In the genomic region with DNA sequence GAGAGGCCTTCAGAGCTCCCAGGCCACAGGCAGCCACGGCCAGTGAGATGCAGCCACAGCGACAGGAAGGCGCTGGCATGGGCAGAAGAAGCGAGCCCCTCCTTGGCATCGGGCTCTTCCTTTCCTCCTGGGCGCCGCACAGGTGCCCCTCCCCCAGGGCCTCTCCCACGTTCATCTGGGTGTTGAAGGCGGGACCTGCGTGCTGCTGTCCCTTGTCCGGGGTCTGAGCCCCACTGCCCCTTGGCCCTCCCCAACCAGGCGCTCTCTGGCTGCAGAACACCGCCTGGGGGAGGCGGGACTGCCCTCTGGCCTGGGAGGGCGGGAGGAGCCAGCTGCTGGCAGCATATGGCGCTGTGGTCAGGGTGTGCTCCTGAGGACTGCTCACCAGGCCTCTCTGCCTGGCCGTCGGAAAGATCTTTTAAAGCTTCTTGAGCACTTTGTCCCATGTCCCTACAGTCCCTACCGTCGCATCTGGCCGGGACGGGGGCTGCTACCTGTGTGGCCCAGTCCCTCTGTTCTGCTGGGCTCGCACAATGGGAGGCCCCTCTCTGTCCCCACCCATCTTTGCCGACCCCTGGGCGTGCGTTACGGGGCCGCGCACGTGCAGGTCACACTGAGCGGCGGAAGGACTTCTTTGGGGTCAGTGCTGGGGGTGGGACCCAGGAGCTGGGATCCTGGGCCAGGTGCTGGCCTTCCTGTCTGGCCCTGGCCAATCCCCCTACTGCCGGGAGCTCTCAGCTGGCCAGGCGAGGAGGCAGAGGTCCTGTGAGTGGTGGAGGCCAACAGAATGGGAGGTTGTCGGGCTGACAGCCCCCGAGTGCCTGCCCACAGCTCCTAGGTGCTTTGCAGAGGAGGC, we compare ENCODE assay signal across 9 cellular contexts. TPM values are rescaled to one million over a fixed set of nuclear protein-coding genes. Genes with fewer than 3 reads are reported as not detected.
DNase-seq lines count a peak whose midpoint lies in the region; ATAC-seq and TF ChIP-seq lines count a peak whose summit lies in the region.
"Had no signal": no experiment of that assay in that cellular context is flagged by ENCODE, and none has a peak within 500 bp of the region (broad histone marks: within the 10 kb centered on the region; RNA-seq: fewer than 3 reads in every experiment).

No MANE protein-coding gene starts in this region.

- ATAC-seq in GM23338 (no peak; the same call in 2 of the 3 replicates), HG03520 (IDR thresholded peaks at IDR 0.05; ENCODE audit: unreplicated experiment) (no peak)

- DNase-seq in GM23338 (ENCODE audit: low spot score), result no peak
- no peak for DNase-seq in NT2/D1 (ENCODE audit: low read depth, low spot score)
- no peak for DNase-seq in mammary epithelial cell
- DNase-seq in neural crest cell (ENCODE audit: low read depth, low spot score), result peak; percentile 38
- DNase-seq in stimulated activated naive CD4-positive, alpha-beta T cell (lab: John Stamatoyannopoulos, UW), result no peak
- no peak for DNase-seq in GM03348 (ENCODE audit: low spot score)
- DNase-seq in stimulated activated CD8-positive, alpha-beta memory T cell treated with anti-CD3 and anti-CD28 coated beads, Interleukin-4, amount 100 ng/mL, for 48 hours, result no peak
- DNase-seq: cortex of kidney had no signal

- TF ChIP-seq CTCF in GM23338 (conservative IDR thresholded peaks at IDR 0.05; ENCODE audit: low read depth in 2 of 2) (no peak), mammary epithelial cell (conservative IDR thresholded peaks at IDR 0.05 in 1 of 2, IDR thresholded peaks at IDR 0.05 in 1 of 2; ENCODE audit: extremely low read depth in 1 of 2, insufficient read depth in 1 of 2, low read depth in 1 of 2, low read length in 2 of 2) (no peak), neural crest cell (conservative IDR thresholded peaks at IDR 0.05) (no peak)

- H2AFZ ChIP-seq in GM23338 (no peak overlapping the region), mammary epithelial cell (ENCODE audit: low read depth, low read length) (no peak overlapping the region)

- H3K4me3 Mint-ChIP-seq in GM23338 (peak overlapping the region; percentile 89), neural crest cell (peak overlapping the region; percentile 97)

- in situ Hi-C loops in mammary epithelial cell (cut with MboI; ENCODE audit: low sequenced_read_pairs in 2 of 2), result no loop called here

- H3K36me3 ChIP-seq in GM23338 (ENCODE audit: insufficient read depth) (no peaks in the 10 kb centered on the region), NT2/D1 (ENCODE audit: insufficient read depth, insufficient read length, low read length) (peaks cover 29% of the 10 kb centered on the region), mammary epithelial cell (ENCODE audit: insufficient read depth, low read length) (no peaks in the 10 kb centered on the region)

- H3F3A ChIP-seq in GM23338 (replicated peaks; ENCODE audit: low read depth), result peaks cover 15% of the 10 kb centered on the region

- CTCF ChIA-PET in mammary epithelial cell (lab: Charles Lee; ENCODE audit: low non-redundant PET), result no interaction called here

- H3K27me3 Mint-ChIP-seq in GM23338 (ENCODE audit: insufficient read depth, low read depth, poor library complexity) (peaks cover 20% of the 10 kb centered on the region), neural crest cell (ENCODE audit: low read depth) (peaks cover 31% of the 10 kb centered on the region)

- no TSS peak for BruUV-seq in mammary epithelial cell (replicated peaks; lab: Mats Ljungman, UMichigan)

- WGBS in mammary epithelial cell (ENCODE audit: low coverage, missing lambda C conversion rate), result 69% methylated on average over 15 of the region's 36 CpGs

- no peaks in the 10 kb centered on the region for H3K27me3 ChIP-seq in GM23338 (ENCODE audit: insufficient read depth)
- no peaks in the 10 kb centered on the region for H3K27me3 ChIP-seq in NT2/D1 (ENCODE audit: insufficient read depth, insufficient read length)
- no peaks in the 10 kb centered on the region for H3K27me3 ChIP-seq in mammary epithelial cell (ENCODE audit: insufficient read depth, low read length)

- H3K9ac ChIP-seq in NT2/D1 (ENCODE audit: insufficient read length, low read depth) (peak overlapping the region; percentile 96), mammary epithelial cell (ENCODE audit: insufficient read depth, low read length) (no peak overlapping the region)

- no peaks in the 10 kb centered on the region for H3K9me3 Mint-ChIP-seq in GM23338
- no peaks in the 10 kb centered on the region for H3K9me3 Mint-ChIP-seq in neural crest cell

- peaks cover 25% of the 10 kb centered on the region for H3K4me1 Mint-ChIP-seq in GM23338
- peaks cover 19% of the 10 kb centered on the region for H3K4me1 Mint-ChIP-seq in neural crest cell

- H3K9me3 ChIP-seq in NT2/D1 (ENCODE audit: insufficient read depth, low read length), result no peaks in the 10 kb centered on the region
- H3K9me3 ChIP-seq in mammary epithelial cell (replicated peaks; ENCODE audit: insufficient read depth, low read length), result no peaks in the 10 kb centered on the region

- no peaks in the 10 kb centered on the region for H4K20me1 ChIP-seq in GM23338 (replicated peaks; ENCODE audit: insufficient read depth)
- no peaks in the 10 kb centered on the region for H4K20me1 ChIP-seq in mammary epithelial cell (ENCODE audit: insufficient read depth, low read length)

- intact Hi-C loops in mammary epithelial cell (cut with micrococcal nuclease), result loop anchor here (5.0 kb wide), 1 partner anchor 309 kb away; a partner anchor contains a TSS

- H3K27ac ChIP-seq in GM23338 (ENCODE audit: low read depth), result no peak overlapping the region
- no peak overlapping the region for H3K27ac ChIP-seq in mammary epithelial cell (ENCODE audit: insufficient read depth, low read depth, low read length)

- H3K4me2 ChIP-seq in GM23338 (peak overlapping the region; percentile 93), mammary epithelial cell (ENCODE audit: insufficient read depth, low read depth, low read length) (peak overlapping the region; percentile 99)

- dilution Hi-C loops in mammary epithelial cell (cut with HindIII; ENCODE audit: low sequenced_read_pairs), result no loop called here

- H3K9me2 ChIP-seq in GM23338 (ENCODE audit: insufficient read depth), result no peaks in the 10 kb centered on the region

- H3K4me3 ChIP-seq in GM23338 (peak overlapping the region; percentile 77; the same call in 1 of the 2 replicates), NT2/D1 (ENCODE audit: insufficient read length, low read depth) (peak overlapping the region; percentile 86), mammary epithelial cell (replicated peaks in 1 of 3; ENCODE audit: insufficient read depth in 1 of 3, low read depth in 2 of 3, low read length in 3 of 3) (peak overlapping the region; percentile 42 to 76 (median 66))

- H3K4me1 ChIP-seq in GM23338 (ENCODE audit: insufficient read depth), result peaks cover 24% of the 10 kb centered on the region; the same call in 1 of the 2 replicates
- peaks cover 22% of the 10 kb centered on the region for H3K4me1 ChIP-seq in NT2/D1 (ENCODE audit: insufficient read depth, insufficient read length)
- peaks cover 28% of the 10 kb centered on the region for H3K4me1 ChIP-seq in mammary epithelial cell (ENCODE audit: insufficient read depth, low read length)

- H3K27ac Mint-ChIP-seq in GM23338 (no peak overlapping the region), neural crest cell (ENCODE audit: unreplicated experiment) (peak overlapping the region; percentile 93)

- peaks cover 13% of the 10 kb centered on the region for H3K79me2 ChIP-seq in GM23338 (replicated peaks; ENCODE audit: insufficient read depth)
- H3K79me2 ChIP-seq in mammary epithelial cell (ENCODE audit: insufficient read depth, low read length), result peaks cover 29% of the 10 kb centered on the region

- peaks cover 7% of the 10 kb centered on the region for H3K36me3 Mint-ChIP-seq in GM23338 (ENCODE audit: low read depth)
- peaks cover 9% of the 10 kb centered on the region for H3K36me3 Mint-ChIP-seq in neural crest cell (ENCODE audit: low read depth)

TF ChIP-seq in GM23338, 12 proteins besides CTCF, POLR2A, EP300 and RAD21:
- TF ChIP-seq STAT1 (IDR thresholded peaks at IDR 0.05; ENCODE audit: unreplicated experiment) (no peak), ZNF114 (CRISPR knock-in tag; IDR thresholded peaks at IDR 0.05) (no peak), NANOG (IDR thresholded peaks at IDR 0.05; ENCODE audit: borderline replicate concordance) (no peak), POLR2AphosphoS5 (IDR thresholded peaks at IDR 0.05; ENCODE audit: low read depth) (no peak)
TF ChIP-seq in GM23338: peak in this region for 0.

RNA-seq across cellular contexts. Expression of a gene that starts 1.7 kb away (rescaled TPM):
- total RNA-seq in GM23338 (2014; rRNA removed; shearing (Covaris generic)), result 37.1 and 47.4 TPM in 2 replicates
- polyA plus RNA-seq in GM23338 (2016; fragmentation: Nextera tagmentation; extraction: Ambion mirVana) (25.7 TPM in 2 replicates), mammary epithelial cell (32.2 TPM)
- total RNA-seq in mammary epithelial cell (10 to 100 TPM; 13.0 to 19.1 TPM), neural crest cell (27.1 and 28.8 TPM in 2 replicates)
- 58.7 TPM for polyA minus RNA-seq in mammary epithelial cell

RNA-seq across cellular contexts. Expression of a gene that starts 10.6 kb away (rescaled TPM):
- 50.9 and 53.2 TPM in 2 replicates for total RNA-seq in GM23338 (2014; rRNA removed; shearing (Covaris generic))
- polyA plus RNA-seq in GM23338 (2016; fragmentation: Nextera tagmentation; extraction: Ambion mirVana) (140 and 153 TPM in 2 replicates), mammary epithelial cell (129 TPM)
- total RNA-seq in mammary epithelial cell (100 to 1,000 TPM in 1 of 2 donors, 10 to 100 TPM in 1; 13.2 to 104 TPM), neural crest cell (106 TPM in 2 replicates)
- polyA minus RNA-seq in mammary epithelial cell, result 49.1 TPM

RNA-seq across cellular contexts. Expression of a gene that starts 30.0 kb away (rescaled TPM):
- total RNA-seq in GM23338 (2014; rRNA removed; shearing (Covaris generic)), result 66.9 and 90.2 TPM in 2 replicates
- polyA plus RNA-seq in GM23338 (2016; fragmentation: Nextera tagmentation; extraction: Ambion mirVana), result 59.0 and 59.4 TPM in 2 replicates
- 100 to 1,000 TPM in 1 of 2 donors, 10 to 100 TPM in 1; 88.0 to 140 TPM for total RNA-seq in mammary epithelial cell
- polyA plus RNA-seq in mammary epithelial cell, result 72.7 TPM
- polyA minus RNA-seq in mammary epithelial cell, result 137 TPM
- 103 and 108 TPM in 2 replicates for total RNA-seq in neural crest cell

RNA-seq across cellular contexts. Expression of a gene that starts 30.2 kb away (rescaled TPM):
- total RNA-seq in GM23338 (2014; rRNA removed; shearing (Covaris generic)), result 41.3 and 54.9 TPM in 2 replicates
- polyA plus RNA-seq in GM23338 (2016; fragmentation: Nextera tagmentation; extraction: Ambion mirVana) (39.6 and 40.4 TPM in 2 replicates), mammary epithelial cell (38.1 TPM)
- total RNA-seq in mammary epithelial cell (10 to 100 TPM; 19.5 to 27.7 TPM), neural crest cell (51.0 and 53.7 TPM in 2 replicates)
- 46.6 TPM for polyA minus RNA-seq in mammary epithelial cell

RNA-seq across cellular contexts. Expression of a gene that starts 47.2 kb away (rescaled TPM):
- total RNA-seq in GM23338 (2014; rRNA removed; shearing (Covaris generic)), result 22.3 and 26.1 TPM in 2 replicates
- polyA plus RNA-seq in GM23338 (2016; fragmentation: Nextera tagmentation; extraction: Ambion mirVana) (69.3 and 73.4 TPM in 2 replicates), mammary epithelial cell (17.9 TPM)
- total RNA-seq in mammary epithelial cell (10 to 100 TPM in 1 of 2 donors, 1 to 10 TPM in 1; 5.3 to 34.0 TPM), neural crest cell (37.0 and 38.3 TPM in 2 replicates)
- 4.9 TPM for polyA minus RNA-seq in mammary epithelial cell
